1 cellular context compared by ENCODE assay signal in the genomic region with DNA sequence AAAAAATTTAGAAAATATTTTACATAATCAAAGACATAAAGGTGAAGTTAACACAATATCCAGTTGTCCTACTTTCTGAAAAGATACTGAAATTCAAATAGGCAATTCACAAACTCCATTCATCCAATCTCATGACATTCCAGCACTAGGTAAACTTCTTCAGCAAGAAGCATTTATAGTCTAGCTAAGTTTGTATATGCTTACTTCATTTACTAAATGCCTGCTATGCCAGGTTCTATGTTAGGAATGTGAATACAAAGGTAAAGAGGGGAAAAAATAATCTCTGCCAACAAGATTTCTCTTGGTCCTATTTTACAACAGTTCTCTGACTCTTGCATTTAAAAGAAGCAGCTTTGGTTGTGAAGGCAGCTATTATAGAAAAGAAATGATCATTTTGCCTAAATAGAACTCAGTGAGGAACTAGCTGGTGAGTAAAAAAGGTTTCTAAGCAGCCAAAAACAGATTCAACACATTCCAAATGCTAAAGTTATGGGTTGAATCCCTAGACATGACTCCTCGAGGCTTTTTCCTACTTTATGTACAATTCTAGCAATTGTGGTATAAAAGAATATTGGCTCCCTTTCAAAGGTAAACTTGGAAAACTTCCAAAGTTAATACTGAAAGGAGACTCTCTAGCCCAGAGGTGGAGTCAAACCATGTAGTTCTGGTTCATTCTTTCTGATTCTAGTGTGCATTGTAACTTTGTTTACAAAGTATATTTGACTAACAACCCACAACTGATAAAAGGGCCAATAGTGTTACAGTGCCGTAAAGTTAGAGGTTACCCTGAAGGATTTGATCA.
TF ChIP-seq lines count a peak whose summit lies in the region.

No MANE protein-coding gene starts in this region.

TF ChIP-seq in IMR-90, 13 proteins besides CTCF, POLR2A, EP300 and RAD21 (continued from another document):
- no peak for TF ChIP-seq CHD1 (IDR thresholded peaks at IDR 0.05; ENCODE audit: low read depth, low read length)
- no peak for TF ChIP-seq NFE2L2 (IDR thresholded peaks at IDR 0.05; ENCODE audit: low read depth, low read length)
- no peak for TF ChIP-seq RFX5 (IDR thresholded peaks at IDR 0.05; ENCODE audit: low read depth, low read length)
- no peak for TF ChIP-seq SMC3 (IDR thresholded peaks at IDR 0.05; ENCODE audit: low read depth, low read length)
- TF ChIP-seq MXI1 (IDR thresholded peaks at IDR 0.05; ENCODE audit: borderline replicate concordance, low read depth, low read length) = no peak
